In the genomic region with DNA sequence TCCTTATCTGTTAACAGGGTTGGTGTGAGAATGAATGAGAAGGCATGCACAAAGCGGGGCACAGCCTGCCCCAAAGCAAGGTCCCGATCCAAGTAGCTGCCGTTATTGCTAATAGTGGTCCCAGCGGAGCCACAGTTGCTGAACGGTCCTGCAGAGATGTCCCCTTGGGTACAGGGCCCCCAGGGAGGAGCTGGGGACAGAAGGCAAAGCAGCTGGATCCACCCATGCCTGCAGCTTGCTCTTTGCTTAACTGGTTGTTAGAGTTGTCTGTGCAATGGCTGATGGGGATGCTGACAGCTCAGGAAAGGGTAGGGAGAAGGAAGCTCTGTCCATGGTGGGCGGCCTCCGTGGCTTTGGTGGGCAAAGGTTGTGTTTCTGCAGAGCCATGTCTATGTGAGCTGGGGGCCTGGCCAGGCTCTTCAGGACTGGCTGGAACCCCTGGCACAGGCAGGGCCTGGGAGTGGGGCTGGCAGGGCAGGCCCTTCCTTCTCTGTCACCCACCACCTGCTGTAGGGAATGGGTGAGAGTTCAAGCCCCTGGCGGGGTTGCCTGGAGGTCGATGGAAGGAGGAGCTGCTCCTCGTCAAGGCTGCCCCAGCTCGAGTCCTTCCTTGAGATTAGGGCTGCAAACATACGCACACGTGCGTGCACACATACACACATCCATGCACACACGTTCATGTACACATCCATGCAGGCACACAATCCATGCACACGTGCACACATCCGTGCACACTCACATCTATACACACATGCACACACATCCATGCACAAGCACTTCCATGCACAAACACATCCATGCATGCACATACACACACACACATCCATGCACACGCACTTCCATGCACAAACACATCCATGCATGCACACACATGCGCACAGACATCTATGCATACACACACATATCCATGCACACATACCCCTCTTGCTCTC, we compare ENCODE assay signal across 21 cellular contexts. TPM values are rescaled to one million over a fixed set of nuclear protein-coding genes. Genes with fewer than 3 reads are reported as not detected.
A peak's percentile ranks its signal among the peaks of the same experiment; 100 is the strongest.
DNase-seq lines count a peak whose midpoint lies in the region; ATAC-seq, FAIRE-seq and TF ChIP-seq lines count a peak whose summit lies in the region.
"Had no signal": no experiment of that assay in that cellular context is flagged by ENCODE, and none has a peak within 500 bp of the region (broad histone marks: within the 10 kb centered on the region; RNA-seq: fewer than 3 reads in every experiment).

No MANE protein-coding gene starts in this region.

- no peak for TF ChIP-seq RAD21 in SK-N-SH (IDR thresholded peaks at IDR 0.05; ENCODE audit: low read length)

- H3K9ac ChIP-seq in SK-N-SH (no peak overlapping the region), PC-3 (ENCODE audit: low read length) (no peak overlapping the region), mesenchymal stem cell (ENCODE audit: low read length) (no peak overlapping the region)
- peak overlapping the region in 9 of 11 experiments; percentile 47 to 74 (median 68); a peak in 14 of 22 replicates for H3K9ac ChIP-seq in BLaER1 treated with 17β-estradiol and CSF1 and Interleukin-3, amounts not matched to agents 10 nM and 100 nM

- H2BK5ac ChIP-seq in mesenchymal stem cell (ENCODE audit: low read depth, low read length, poor library complexity, severe bottlenecking), result no peak overlapping the region

- H2AK5ac ChIP-seq in mesenchymal stem cell (ENCODE audit: low read length, severe bottlenecking), result no peak overlapping the region

- H3K27me3 ChIP-seq in SK-N-SH (ENCODE audit: insufficient read depth), result peaks cover 89% of the 10 kb centered on the region
- peaks cover 0 to 13% (median 0%) of the 10 kb centered on the region in 11 experiments; a peak in 7 of 22 replicates for H3K27me3 ChIP-seq in BLaER1 treated with 17β-estradiol and CSF1 and Interleukin-3, amounts not matched to agents 10 nM and 100 nM
- peaks cover 41% of the 10 kb centered on the region for H3K27me3 ChIP-seq in PC-3 (ENCODE audit: low read length)
- H3K27me3 ChIP-seq in mesenchymal stem cell (ENCODE audit: control insufficient read depth in 1 of 2, insufficient read depth in 1 of 2, low read length in 2 of 2), result peaks cover 8 to 89% of the 10 kb centered on the region in 2 experiments
- H3K27me3 ChIP-seq: ovary had no signal

- no peak overlapping the region for H3K4me2 ChIP-seq in SK-N-SH
- H3K4me2 ChIP-seq in BLaER1 treated with 17β-estradiol and CSF1 and Interleukin-3, amounts not matched to agents 10 nM and 100 nM, result peak overlapping the region; percentile 89 to 100 (median 97)
- peak overlapping the region; percentile 89 for H3K4me2 ChIP-seq in PC-3 (ENCODE audit: low read length)
- H3K4me2 ChIP-seq in mesenchymal stem cell (ENCODE audit: low read length, poor library complexity, severe bottlenecking), result no peak overlapping the region

- no peak overlapping the region for H2BK12ac ChIP-seq in mesenchymal stem cell (ENCODE audit: low read length in 2 of 2)

- H3K9me2 ChIP-seq in SK-N-SH, result no peaks in the 10 kb centered on the region
- no peaks in the 10 kb centered on the region for H3K9me2 ChIP-seq in PC-3 (replicated peaks; ENCODE audit: low read length)

- BruUV-seq in PC-3 (replicated peaks; lab: Mats Ljungman, UMichigan), result no TSS peak

- no peaks in the 10 kb centered on the region for H3K79me1 ChIP-seq in mesenchymal stem cell (replicated peaks; ENCODE audit: low read length, poor library complexity, severe bottlenecking)

- peaks cover 12% of the 10 kb centered on the region for H3K27me3 Mint-ChIP-seq in activated T-helper 2 cell treated with anti-CD3 and anti-CD28 coated beads, Interferon-gamma antibody, Interleukin-2, Interleukin-4, amounts not matched to agents 10 μg/mL and 5 μg/mL and 100 μg/mL, durations not matched to agents 14 hours and 24 hours and 36 hours (ENCODE audit: low read depth)

- H3K4ac ChIP-seq in mesenchymal stem cell (ENCODE audit: low read depth in 1 of 2, low read length in 2 of 2), result no peak overlapping the region

- no peaks in the 10 kb centered on the region for H3K36me3 ChIP-seq in SK-N-SH (replicated peaks in 1 of 2; ENCODE audit: control insufficient read depth in 1 of 2, insufficient read depth in 2 of 2, low read length in 1 of 2)
- H3K36me3 ChIP-seq in BLaER1 treated with 17β-estradiol and CSF1 and Interleukin-3, amounts not matched to agents 10 nM and 100 nM, result no peaks in the 10 kb centered on the region
- H3K36me3 ChIP-seq in PC-3 (ENCODE audit: low read depth, low read length), result no peaks in the 10 kb centered on the region
- H3K36me3 ChIP-seq in mesenchymal stem cell (ENCODE audit: control insufficient read depth in 1 of 2, insufficient read depth in 2 of 2, low read depth in 1 of 2, low read length in 2 of 2), result no peaks in the 10 kb centered on the region
- H3K36me3 ChIP-seq: adrenal gland, BE2C, cardiac muscle cell, HAP-1, ovary, transverse colon had no signal

- no peak overlapping the region for H2BK120ac ChIP-seq in mesenchymal stem cell (ENCODE audit: low read depth, low read length)

- POLR2A ChIA-PET in SK-N-SH (lab: Yijun Ruan, JAX), result no interaction called here
- POLR2A ChIA-PET in PC-3 (lab: Charles Lee; ENCODE audit: unreplicated experiment), result no interaction called here

- H3K79me2 ChIP-seq in SK-N-SH (ENCODE audit: insufficient read depth) (no peaks in the 10 kb centered on the region), PC-3 (ENCODE audit: low read length) (no peaks in the 10 kb centered on the region)

- no peak for TF ChIP-seq EP300 in SK-N-SH (IDR thresholded peaks at IDR 0.05; ENCODE audit: borderline replicate concordance in 1 of 2, low read depth in 1 of 2, low read length in 1 of 2)

- H3K9me3 ChIP-seq in SK-N-SH (no peaks in the 10 kb centered on the region), PC-3 (ENCODE audit: low read length) (no peaks in the 10 kb centered on the region), mesenchymal stem cell (ENCODE audit: control insufficient read depth, low read length) (no peaks in the 10 kb centered on the region)
- H3K9me3 ChIP-seq in BLaER1 treated with 17β-estradiol and CSF1 and Interleukin-3, amounts not matched to agents 10 nM and 100 nM (replicated peaks in 1 of 11), result no peaks in the 10 kb centered on the region
- H3K9me3 ChIP-seq: adrenal gland, BE2C, HAP-1, ovary, transverse colon had no signal

- H3K4me3 ChIP-seq in SK-N-SH (ENCODE audit: low read depth in 2 of 2, low read length in 1 of 2) (no peak overlapping the region), PC-3 (ENCODE audit: low read length) (peak overlapping the region; percentile 65), mesenchymal stem cell (ENCODE audit: insufficient read depth in 1 of 2, low read depth in 1 of 2, low read length in 2 of 2) (no peak overlapping the region)
- H3K4me3 ChIP-seq in BLaER1 treated with 17β-estradiol and CSF1 and Interleukin-3, amounts not matched to agents 10 nM and 100 nM, result peak overlapping the region; percentile 39 to 65 (median 52); a peak in 16 of 20 replicates
- H3K4me3 ChIP-seq: adrenal gland, cardiac muscle cell, HAP-1, ovary, transverse colon had no signal

- TF ChIP-seq CTCF in SK-N-SH (IDR thresholded peaks at IDR 0.05), result no peak
- no peak for TF ChIP-seq CTCF in PC-3 (conservative IDR thresholded peaks at IDR 0.05; ENCODE audit: low read depth, low read length)

- CTCF ChIA-PET in SK-N-SH (lab: Yijun Ruan, JAX), result interaction anchor here (2.3 to 3.2 kb wide), 2 partner anchors 26 to 235 kb away, joined by 7 to 8 read pairs; no protein-coding TSS in a partner anchor
- CTCF ChIA-PET in PC-3 (lab: Charles Lee), result interaction anchor here (0.6 to 1.2 kb wide), 4 partner anchors 18 to 77 kb away, joined by 3 to 5 read pairs (median 4); no protein-coding TSS in a partner anchor

- no peaks in the 10 kb centered on the region for H3K36me3 Mint-ChIP-seq in activated T-helper 2 cell treated with anti-CD3 and anti-CD28 coated beads, Interferon-gamma antibody, Interleukin-2, Interleukin-4, amounts not matched to agents 10 μg/mL and 5 μg/mL and 100 μg/mL, durations not matched to agents 14 hours and 24 hours and 36 hours (ENCODE audit: low read depth)

- H3K27ac Mint-ChIP-seq in activated T-helper 2 cell treated with anti-CD3 and anti-CD28 coated beads, Interferon-gamma antibody, Interleukin-2, Interleukin-4, amounts not matched to agents 10 μg/mL and 5 μg/mL and 100 μg/mL, durations not matched to agents 14 hours and 24 hours and 36 hours, result no peak overlapping the region
- H3K27ac Mint-ChIP-seq: dendritic cell treated with granulocyte-macrophage colony-stimulating factor and Interleukin-4, amounts not matched to agents 40 ng/mL and 50 ng/mL, for 4 days had no signal

- H2AFZ ChIP-seq in SK-N-SH (ENCODE audit: low read depth) (no peak overlapping the region), PC-3 (ENCODE audit: low read length) (peak overlapping the region; percentile 82), mesenchymal stem cell (ENCODE audit: low read depth, low read length) (no peak overlapping the region)

- H4K20me1 ChIP-seq in SK-N-SH (ENCODE audit: insufficient read depth) (no peaks in the 10 kb centered on the region), PC-3 (ENCODE audit: low read length) (no peaks in the 10 kb centered on the region)
- H4K20me1 ChIP-seq in BLaER1 treated with 17β-estradiol and CSF1 and Interleukin-3, amounts not matched to agents 10 nM and 100 nM, result 0 out of 22 replicates have a peak, but pooled peaks cover 0 to 5% (median 0%) of the 10 kb centered on the region in 11 experiments

- intact Hi-C loops in PC-3 (cut with micrococcal nuclease), result no loop called here
- intact Hi-C loops in activated T-helper 2 cell treated with anti-CD3 and anti-CD28 coated beads, Interferon-gamma antibody, Interleukin-2, Interleukin-4, amounts not matched to agents 10 μg/mL and 5 μg/mL and 100 μg/mL, durations not matched to agents 14 hours and 24 hours and 36 hours (cut with micrococcal nuclease), result loop anchor here (10.0 kb wide), 1 partner anchor 315 kb away; the partner anchor contains the start of gene FBRSL1

- DNase-seq in SK-N-SH, result no peak
- DNase-seq in PC-3, result no peak
- DNase-seq in mesenchymal stem cell, result no peak
- DNase-seq in effector CD4-positive, alpha-beta T cell, result no peak
- no peak for DNase-seq in GM19239 (ENCODE audit: insufficient read length, low spot score)
- no peak for DNase-seq in activated T-helper 2 cell treated with anti-CD3 and anti-CD28 coated beads, Interferon-gamma antibody, Interleukin-2, Interleukin-4, amounts not matched to agents 10 μg/mL and 5 μg/mL and 100 μg/mL, durations not matched to agents 14 hours and 24 hours and 36 hours (ENCODE audit: low spot score)
- DNase-seq: activated CD8-positive, alpha-beta memory T cell treated with anti-CD3 and anti-CD28 coated beads, Interleukin-2, amount 50 U/mL, for 4 hours; adrenal gland; BE2C; Kasumi-1; ovary; SHP77 treated with DMSO at 0.1 percent for 48 hours; stimulated activated CD8-positive, alpha-beta memory T cell treated with anti-CD3 and anti-CD28 coated beads, Interleukin-4, amount 100 ng/mL, for 48 hours; transverse colon had no signal

- no peak overlapping the region for H3K4me3 Mint-ChIP-seq in activated T-helper 2 cell treated with anti-CD3 and anti-CD28 coated beads, Interferon-gamma antibody, Interleukin-2, Interleukin-4, amounts not matched to agents 10 μg/mL and 5 μg/mL and 100 μg/mL, durations not matched to agents 14 hours and 24 hours and 36 hours (ENCODE audit: low read depth)
- H3K4me3 Mint-ChIP-seq: dendritic cell treated with granulocyte-macrophage colony-stimulating factor and Interleukin-4, amounts not matched to agents 40 ng/mL and 50 ng/mL, for 4 days had no signal

- no peak overlapping the region for H4K8ac ChIP-seq in mesenchymal stem cell (ENCODE audit: low read length)

- peak overlapping the region; percentile 5 for H4K91ac ChIP-seq in mesenchymal stem cell (ENCODE audit: low read length)

- H3F3A ChIP-seq in SK-N-SH (replicated peaks; ENCODE audit: insufficient read depth) (no peaks in the 10 kb centered on the region), PC-3 (ENCODE audit: low read length, unreplicated experiment) (no peaks in the 10 kb centered on the region)

- H3K14ac ChIP-seq in mesenchymal stem cell (ENCODE audit: low read length in 2 of 2), result no peak overlapping the region

- H3K4me1 Mint-ChIP-seq in activated T-helper 2 cell treated with anti-CD3 and anti-CD28 coated beads, Interferon-gamma antibody, Interleukin-2, Interleukin-4, amounts not matched to agents 10 μg/mL and 5 μg/mL and 100 μg/mL, durations not matched to agents 14 hours and 24 hours and 36 hours (ENCODE audit: low read depth), result peaks cover 16% of the 10 kb centered on the region

- no peak overlapping the region for H3K18ac ChIP-seq in mesenchymal stem cell (ENCODE audit: low read depth in 1 of 2, low read length in 2 of 2)

- ATAC-seq in SK-N-SH treated with all-trans-retinoic acid at 6 μM for 48 hours, result no peak
- ATAC-seq in PC-3, result no peak

- H3K9me3 Mint-ChIP-seq in activated T-helper 2 cell treated with anti-CD3 and anti-CD28 coated beads, Interferon-gamma antibody, Interleukin-2, Interleukin-4, amounts not matched to agents 10 μg/mL and 5 μg/mL and 100 μg/mL, durations not matched to agents 14 hours and 24 hours and 36 hours, result no peaks in the 10 kb centered on the region
- H3K9me3 Mint-ChIP-seq: activated CD4-positive, alpha-beta T cell treated with anti-CD3 and anti-CD28 coated beads, Interleukin-2, amount 10 ng/mL, durations not matched to agents 24 days and 14 days; dendritic cell treated with granulocyte-macrophage colony-stimulating factor and Interleukin-4, amounts not matched to agents 40 ng/mL and 50 ng/mL, for 4 days had no signal

- FAIRE-seq in GM19239 (lab: Jason Lieb, UNC), result no peak

- H3K4me1 ChIP-seq in SK-N-SH (ENCODE audit: control insufficient read depth in 1 of 2, insufficient read depth in 2 of 2, low read depth in 1 of 2, low read length in 1 of 2), result peaks cover 0 to 2% of the 10 kb centered on the region in 2 experiments; a peak in 1 of 4 replicates
- H3K4me1 ChIP-seq in BLaER1 treated with 17β-estradiol and CSF1 and Interleukin-3, amounts not matched to agents 10 nM and 100 nM, result peaks cover 36 to 98% (median 91%) of the 10 kb centered on the region in 10 experiments
- peaks cover 10% of the 10 kb centered on the region; the same call in 1 of the 2 replicates for H3K4me1 ChIP-seq in PC-3 (ENCODE audit: insufficient read depth, low read length)
- H3K4me1 ChIP-seq in mesenchymal stem cell (ENCODE audit: control insufficient read depth, insufficient read depth, low read depth, low read length), result no peaks in the 10 kb centered on the region
- H3K4me1 ChIP-seq: adrenal gland, BE2C, HAP-1, transverse colon had no signal

- WGBS in SK-N-SH (ENCODE audit: low lambda C conversion rate), result 32% methylated on average over 14 of the region's 19 CpGs
- WGBS in mesenchymal stem cell, result 85% methylated on average over 19 of the region's 19 CpGs

- H2BK15ac ChIP-seq in mesenchymal stem cell (ENCODE audit: low read depth, poor library complexity, severe bottlenecking), result no peak overlapping the region

- H3K23ac ChIP-seq in mesenchymal stem cell (ENCODE audit: low read length in 2 of 2), result no peak overlapping the region

- H3K27ac ChIP-seq in SK-N-SH (ENCODE audit: low read depth in 2 of 2, low read length in 1 of 2) (no peak overlapping the region), PC-3 (ENCODE audit: low read length) (no peak overlapping the region), mesenchymal stem cell (ENCODE audit: low read length, poor library complexity, severe bottlenecking) (no peak overlapping the region)
- peak overlapping the region in 9 of 11 experiments; percentile 68 to 80 (median 75); a peak in 15 of 22 replicates for H3K27ac ChIP-seq in BLaER1 treated with 17β-estradiol and CSF1 and Interleukin-3, amounts not matched to agents 10 nM and 100 nM
- H3K27ac ChIP-seq: 22Rv1, adrenal gland, cardiac muscle cell, ovary, transverse colon had no signal

RNA-seq across cellular contexts. Expression of gene NOC4L, which starts 35.4 kb away (rescaled TPM):
- polyA plus RNA-seq in SK-N-SH (2012; rRNA removed), result 8.3 and 12.9 TPM in 2 replicates
- 5.0 and 8.1 TPM in 2 replicates for polyA plus RNA-seq in SK-N-SH (2012; cell fraction: cytosol; rRNA removed)
- 17.1 and 25.2 TPM in 2 replicates for polyA plus RNA-seq in SK-N-SH (2012; cell fraction: nucleus; rRNA removed)
- 44.4 and 48.3 TPM in 2 replicates for total RNA-seq in PC-3 (2014; rRNA removed)
- 16.6 TPM for polyA plus RNA-seq in mesenchymal stem cell (2013, experiment 1 of 2)
- polyA plus RNA-seq in mesenchymal stem cell (2013, experiment 2 of 2), result 15.7 TPM
- total RNA-seq in activated T-helper 2 cell treated with anti-CD3 and anti-CD28 coated beads, Interferon-gamma antibody, Interleukin-2, Interleukin-4, amounts not matched to agents 10 μg/mL and 5 μg/mL and 100 μg/mL, durations not matched to agents 14 hours and 24 hours and 36 hours, result 39.3 and 39.8 TPM in 2 replicates

RNA-seq across cellular contexts. Expression of gene DDX51, which starts 35.6 kb away (rescaled TPM):
- polyA plus RNA-seq in SK-N-SH (2012; rRNA removed), result 14.4 and 17.3 TPM in 2 replicates
- 4.5 and 5.9 TPM in 2 replicates for polyA plus RNA-seq in SK-N-SH (2012; cell fraction: cytosol; rRNA removed)
- 65.1 and 90.9 TPM in 2 replicates for polyA plus RNA-seq in SK-N-SH (2012; cell fraction: nucleus; rRNA removed)
- total RNA-seq in PC-3 (2014; rRNA removed), result 26.7 and 37.9 TPM in 2 replicates
- 4.3 TPM for polyA plus RNA-seq in mesenchymal stem cell (2013, experiment 1 of 2)
- polyA plus RNA-seq in mesenchymal stem cell (2013, experiment 2 of 2), result 4.4 TPM
- total RNA-seq in activated T-helper 2 cell treated with anti-CD3 and anti-CD28 coated beads, Interferon-gamma antibody, Interleukin-2, Interleukin-4, amounts not matched to agents 10 μg/mL and 5 μg/mL and 100 μg/mL, durations not matched to agents 14 hours and 24 hours and 36 hours, result 36.7 and 37.6 TPM in 2 replicates

Comparison
In these comparisons a context has a peak if more than half of its experiments do, and no peak if none do; other contexts are left out.
1. H3K27ac ChIP-seq: peak in BLaER1 treated with 17β-estradiol and CSF1 and Interleukin-3, amounts not matched to agents 10 nM and 100 nM (9 of 11); none in SK-N-SH (0 of 2), PC-3 (single experiment) and mesenchymal stem cell (single experiment).
2. H3K4me2 ChIP-seq: peak in BLaER1 treated with 17β-estradiol and CSF1 and Interleukin-3, amounts not matched to agents 10 nM and 100 nM (11 of 11) and PC-3 (single experiment); none in SK-N-SH (single experiment) and mesenchymal stem cell (single experiment).
3. H3K4me3 ChIP-seq: peak in BLaER1 treated with 17β-estradiol and CSF1 and Interleukin-3, amounts not matched to agents 10 nM and 100 nM (10 of 10) and PC-3 (single experiment); none in SK-N-SH (0 of 2) and mesenchymal stem cell (0 of 2).
4. H3K9ac ChIP-seq: peak in BLaER1 treated with 17β-estradiol and CSF1 and Interleukin-3, amounts not matched to agents 10 nM and 100 nM (9 of 11); none in SK-N-SH (single experiment), PC-3 (single experiment) and mesenchymal stem cell (single experiment).